Comparison of ENCODE assay signal across 21 cellular contexts in the genomic region with DNA sequence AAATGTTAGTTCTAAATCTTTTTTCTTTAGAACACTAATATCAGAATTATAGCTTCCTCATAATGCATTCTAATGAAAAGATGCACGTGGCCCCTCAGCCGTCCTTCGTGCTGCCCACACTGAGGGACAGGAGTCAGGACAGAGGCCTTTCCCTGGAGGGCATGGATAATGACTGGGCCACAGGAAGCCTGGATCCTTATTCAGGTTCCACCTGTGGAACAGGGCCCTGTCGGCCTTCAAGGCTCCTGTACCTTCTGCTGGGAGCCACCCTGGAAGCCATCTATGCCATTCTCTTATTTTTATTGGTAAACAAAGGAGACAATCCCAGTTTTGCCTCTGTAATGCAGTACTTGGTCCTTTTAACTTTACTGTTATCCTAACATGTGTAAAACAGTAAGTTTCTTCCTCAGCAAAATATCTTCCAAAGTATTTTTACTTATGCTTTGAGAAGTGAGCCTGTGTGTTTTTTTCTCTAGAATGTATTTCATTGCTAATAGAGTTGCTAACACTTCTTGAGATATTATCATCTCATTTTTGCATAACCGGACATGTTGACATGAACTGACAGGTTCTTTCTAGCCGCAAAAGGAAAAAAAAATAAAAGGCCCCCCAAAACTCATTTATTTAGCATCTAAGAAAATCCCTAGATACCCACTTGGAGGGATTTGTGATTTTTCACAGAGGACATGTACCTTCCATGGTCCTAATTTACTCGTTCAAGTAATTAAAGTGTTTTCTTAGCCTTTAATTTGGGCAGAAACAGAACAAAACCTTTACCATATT. TPM values are rescaled to one million over a fixed set of nuclear protein-coding genes. Genes with fewer than 3 reads are reported as not detected.
DNase-seq lines count a peak whose midpoint lies in the region; ATAC-seq and TF ChIP-seq lines count a peak whose summit lies in the region.
"Had no signal": no experiment of that assay in that cellular context is flagged by ENCODE, and none has a peak within 500 bp of the region (broad histone marks: within the 10 kb centered on the region; RNA-seq: fewer than 3 reads in every experiment).

No MANE protein-coding gene starts in this region.

- intact Hi-C loops in colonic mucosa (cut with DNase I), result no loop called here
- intact Hi-C loops in prostate gland (cut with DNase I), result no loop called here

- no peaks in the 10 kb centered on the region for H3K36me3 ChIP-seq in colonic mucosa
- no peaks in the 10 kb centered on the region for H3K36me3 ChIP-seq in prostate gland
- H3K36me3 ChIP-seq: upper lobe of right lung had no signal

- no peak for TF ChIP-seq CTCF in HL-60 (IDR thresholded peaks at IDR 0.05; ENCODE audit: insufficient read depth, low read length)
- TF ChIP-seq CTCF in colonic mucosa (IDR thresholded peaks at IDR 0.05), result no peak
- TF ChIP-seq CTCF in prostate gland (IDR thresholded peaks at IDR 0.05), result no peak
- no peak for TF ChIP-seq CTCF in chondrocyte (IDR thresholded peaks at IDR 0.05)

- TF ChIP-seq POLR2A in prostate gland (IDR thresholded peaks at IDR 0.05), result no peak

- H3K9me3 ChIP-seq in colonic mucosa (no peaks in the 10 kb centered on the region), prostate gland (no peaks in the 10 kb centered on the region)
- H3K9me3 ChIP-seq: upper lobe of right lung had no signal

- peak overlapping the region; percentile 91 for H3K27ac Mint-ChIP-seq in activated T-cell treated with anti-CD3 and anti-CD28 coated beads, Interleukin-2, amount 50 U/mL, for 24 hours
- peak overlapping the region; percentile 84 for H3K27ac Mint-ChIP-seq in stimulated activated memory B cell treated with anti-CD40 and anti-IgM and Interleukin-4, amounts not matched to agents 10 μg/mL and 1 μg/mL and 100 μg/mL, for 72 hours
- H3K27ac Mint-ChIP-seq in chondrocyte (ENCODE audit: unreplicated experiment), result no peak overlapping the region

- peak overlapping the region in 1 of 2 donors; percentile 24 for H3K9ac ChIP-seq in colonic mucosa (ENCODE audit: low read depth in 2 of 2, low read length in 2 of 2)

- no peaks in the 10 kb centered on the region for H3K4me1 ChIP-seq in colonic mucosa
- no peaks in the 10 kb centered on the region for H3K4me1 ChIP-seq in prostate gland (replicated peaks)
- H3K4me1 ChIP-seq: foreskin keratinocyte, upper lobe of right lung had no signal

- H3K27ac ChIP-seq in HL-60 (replicated peaks) (peak overlapping the region; percentile 93), colonic mucosa (peak overlapping the region; percentile 22), prostate gland (no peak overlapping the region)
- H3K27ac ChIP-seq: foreskin keratinocyte, upper lobe of right lung had no signal

- H3K4me3 ChIP-seq in HL-60 (replicated peaks; ENCODE audit: insufficient read depth, low read length) (no peak overlapping the region), colonic mucosa (no peak overlapping the region), prostate gland (no peak overlapping the region)
- H3K4me3 ChIP-seq: upper lobe of right lung had no signal

- H3K27me3 ChIP-seq in HL-60 (ENCODE audit: insufficient read depth, poor library complexity, severe bottlenecking) (no peaks in the 10 kb centered on the region), colonic mucosa (no peaks in the 10 kb centered on the region), prostate gland (replicated peaks; ENCODE audit: insufficient read depth) (no peaks in the 10 kb centered on the region)
- H3K27me3 ChIP-seq: foreskin keratinocyte, upper lobe of right lung had no signal

- ATAC-seq in stimulated activated memory B cell treated with anti-CD40 and anti-IgM and Interleukin-4, amounts not matched to agents 10 μg/mL and 1 μg/mL and 100 μg/mL, for 72 hours, result no peak
- ATAC-seq: activated CD4-positive, CD25-positive, alpha-beta regulatory T cell treated with anti-CD3 and anti-CD28 coated beads, Interleukin-2, amount 50 U/mL, for 24 hours; foreskin keratinocyte; left cardiac atrium; upper lobe of right lung had no signal

- peak overlapping the region; percentile 96 for H3K4me3 Mint-ChIP-seq in activated T-cell treated with anti-CD3 and anti-CD28 coated beads, Interleukin-2, amount 50 U/mL, for 24 hours
- H3K4me3 Mint-ChIP-seq in stimulated activated memory B cell treated with anti-CD40 and anti-IgM and Interleukin-4, amounts not matched to agents 10 μg/mL and 1 μg/mL and 100 μg/mL, for 72 hours, result peak overlapping the region; percentile 44
- no peak overlapping the region for H3K4me3 Mint-ChIP-seq in chondrocyte (ENCODE audit: unreplicated experiment)

- 89% methylated on average over 7 of the region's 7 CpGs for WGBS in prostate gland

- H3K4me1 Mint-ChIP-seq in activated T-cell treated with anti-CD3 and anti-CD28 coated beads, Interleukin-2, amount 50 U/mL, for 24 hours (ENCODE audit: low read depth), result peaks cover 88% of the 10 kb centered on the region
- peaks cover 82% of the 10 kb centered on the region for H3K4me1 Mint-ChIP-seq in stimulated activated memory B cell treated with anti-CD40 and anti-IgM and Interleukin-4, amounts not matched to agents 10 μg/mL and 1 μg/mL and 100 μg/mL, for 72 hours
- H3K4me1 Mint-ChIP-seq in chondrocyte (ENCODE audit: low read depth), result peaks cover 35% of the 10 kb centered on the region

- no peak for DNase-seq in activated T-cell treated with anti-CD3 and anti-CD28 coated beads, Interleukin-2, amount 50 U/mL, for 24 hours
- no peak for DNase-seq in activated T-cell treated with anti-CD3 and anti-CD28 coated beads for 4 hours
- no peak for DNase-seq in HL-60 (ENCODE audit: low read depth in 1 of 2, low spot score in 1 of 2)
- DNase-seq in colonic mucosa, result no peak
- no peak for DNase-seq in prostate gland (ENCODE audit: low spot score)
- DNase-seq in NCI-H2081 treated with DMSO at 0.1 percent for 48 hours (lab: John Stamatoyannopoulos, UW), result no peak
- no peak for DNase-seq in chondrocyte (ENCODE audit: low spot score)
- DNase-seq: COR-L47; foreskin keratinocyte; HCEC 1CT; left cardiac atrium; NCI-H1436 treated with DMSO at 0.1 percent for 48 hours; NCI-H345; SHP77; stimulated activated naive CD4-positive, alpha-beta T cell; upper lobe of right lung had no signal

- H3K9me3 Mint-ChIP-seq in activated T-cell treated with anti-CD3 and anti-CD28 coated beads, Interleukin-2, amount 50 U/mL, for 24 hours, result no peaks in the 10 kb centered on the region
- H3K9me3 Mint-ChIP-seq in stimulated activated memory B cell treated with anti-CD40 and anti-IgM and Interleukin-4, amounts not matched to agents 10 μg/mL and 1 μg/mL and 100 μg/mL, for 72 hours, result no peaks in the 10 kb centered on the region
- no peaks in the 10 kb centered on the region for H3K9me3 Mint-ChIP-seq in chondrocyte (ENCODE audit: low read depth)
- H3K9me3 Mint-ChIP-seq: T-helper 1 cell treated with Interleukin-12 subunit alpha and Interleukin-12 subunit beta and Interleukin-4 antibody, amounts not matched to agents 30 μg/mL and 1 μg/mL, for 36 hours had no signal

- peaks cover 90% of the 10 kb centered on the region for H3K36me3 Mint-ChIP-seq in activated T-cell treated with anti-CD3 and anti-CD28 coated beads, Interleukin-2, amount 50 U/mL, for 24 hours (ENCODE audit: low read depth)
- H3K36me3 Mint-ChIP-seq in stimulated activated memory B cell treated with anti-CD40 and anti-IgM and Interleukin-4, amounts not matched to agents 10 μg/mL and 1 μg/mL and 100 μg/mL, for 72 hours, result peaks cover 60% of the 10 kb centered on the region
- H3K36me3 Mint-ChIP-seq in chondrocyte (ENCODE audit: low read depth), result no peaks in the 10 kb centered on the region

- no peaks in the 10 kb centered on the region for H3K27me3 Mint-ChIP-seq in activated T-cell treated with anti-CD3 and anti-CD28 coated beads, Interleukin-2, amount 50 U/mL, for 24 hours
- H3K27me3 Mint-ChIP-seq in stimulated activated memory B cell treated with anti-CD40 and anti-IgM and Interleukin-4, amounts not matched to agents 10 μg/mL and 1 μg/mL and 100 μg/mL, for 72 hours, result no peaks in the 10 kb centered on the region
- H3K27me3 Mint-ChIP-seq in chondrocyte (ENCODE audit: low read depth), result no peaks in the 10 kb centered on the region

RNA-seq across cellular contexts. Expression of gene GPR183, which starts 6.0 kb away (rescaled TPM):
- 1 to 10 TPM; 1.5 to 8.3 TPM for total RNA-seq in colonic mucosa
- total RNA-seq in prostate gland, result 1 to 10 TPM; 2.6 to 3.8 TPM
- 0.63 to 5.7 TPM (median 5.7 TPM) in 3 replicates for total RNA-seq in chondrocyte
- total RNA-seq: endothelial cell of umbilical vein, foreskin keratinocyte had no signal

RNA-seq across cellular contexts. Expression of gene GPR18, which starts 43.1 kb away (rescaled TPM):
- under 1 TPM in 1 of 2 donors, not detected in 1; 0.35 TPM for total RNA-seq in colonic mucosa
- total RNA-seq in prostate gland, result 1 to 10 TPM in 1 of 2 donors, not detected in 1; 1.4 TPM
- total RNA-seq in chondrocyte, result not detected in 3 replicates
- total RNA-seq: endothelial cell of umbilical vein, foreskin keratinocyte, left cardiac atrium, M059J had no signal

Comparison
In these comparisons a context has a peak if more than half of its experiments do, and no peak if none do; other contexts are left out.
1. H3K27ac ChIP-seq: peak in HL-60 (single experiment) and colonic mucosa (single experiment); none in prostate gland (0 of 2).